3 cellular contexts compared by ENCODE assay signal in genomic region chr4:83208371-83208770, GRCh38.
TF ChIP-seq lines count a peak whose summit lies in the region.

No MANE protein-coding gene starts in this region.

TF ChIP-seq in A549, 52 proteins besides CTCF, POLR2A, EP300 and RAD21:
- no peak for TF ChIP-seq HDAC2 (IDR thresholded peaks at IDR 0.05)
- TF ChIP-seq TFCP2L1 (CRISPR knock-in tag; IDR thresholded peaks at IDR 0.05) = no peak
- no peak for TF ChIP-seq CHD2 (IDR thresholded peaks at IDR 0.05; ENCODE audit: low read length, partially characterized antibody)
- no peak for TF ChIP-seq TP53 (CRISPR knock-in tag; IDR thresholded peaks at IDR 0.05)
- no peak for TF ChIP-seq JUN (IDR thresholded peaks at IDR 0.05)
TF ChIP-seq in A549: peak in this region for 0.

TF ChIP-seq in IMR-90, 13 proteins besides CTCF, POLR2A, EP300 and RAD21:
- TF ChIP-seq BHLHE40 (IDR thresholded peaks at IDR 0.05; ENCODE audit: low read depth, low read length) (no peak), MAZ (IDR thresholded peaks at IDR 0.05; ENCODE audit: borderline replicate concordance, low read depth, low read length) (no peak), MAFK (IDR thresholded peaks at IDR 0.05; ENCODE audit: low read depth, low read length) (no peak), NFE2L2 (IDR thresholded peaks at IDR 0.05; ENCODE audit: low read depth, low read length) (no peak), MXI1 (IDR thresholded peaks at IDR 0.05; ENCODE audit: borderline replicate concordance, low read depth, low read length) (no peak), RFX5 (IDR thresholded peaks at IDR 0.05; ENCODE audit: low read depth, low read length) (no peak), SMC3 (IDR thresholded peaks at IDR 0.05; ENCODE audit: low read depth, low read length) (no peak), RCOR1 (IDR thresholded peaks at IDR 0.05; ENCODE audit: insufficient replicate concordance, low read length) (no peak), CHD1 (IDR thresholded peaks at IDR 0.05; ENCODE audit: low read depth, low read length) (no peak), CEBPB (IDR thresholded peaks at IDR 0.05; ENCODE audit: low read depth, low read length) (no peak), FOS (IDR thresholded peaks at IDR 0.05; ENCODE audit: low read depth, low read length) (no peak)
- TF ChIP-seq, protein P1, sequence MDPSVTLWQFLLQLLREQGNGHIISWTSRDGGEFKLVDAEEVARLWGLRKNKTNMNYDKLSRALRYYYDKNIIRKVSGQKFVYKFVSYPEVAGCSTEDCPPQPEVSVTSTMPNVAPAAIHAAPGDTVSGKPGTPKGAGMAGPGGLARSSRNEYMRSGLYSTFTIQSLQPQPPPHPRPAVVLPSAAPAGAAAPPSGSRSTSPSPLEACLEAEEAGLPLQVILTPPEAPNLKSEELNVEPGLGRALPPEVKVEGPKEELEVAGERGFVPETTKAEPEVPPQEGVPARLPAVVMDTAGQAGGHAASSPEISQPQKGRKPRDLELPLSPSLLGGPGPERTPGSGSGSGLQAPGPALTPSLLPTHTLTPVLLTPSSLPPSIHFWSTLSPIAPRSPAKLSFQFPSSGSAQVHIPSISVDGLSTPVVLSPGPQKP (IDR thresholded peaks at IDR 0.05; ENCODE audit: borderline replicate concordance, low read depth, low read length) = no peak
- TF ChIP-seq, protein P2, sequence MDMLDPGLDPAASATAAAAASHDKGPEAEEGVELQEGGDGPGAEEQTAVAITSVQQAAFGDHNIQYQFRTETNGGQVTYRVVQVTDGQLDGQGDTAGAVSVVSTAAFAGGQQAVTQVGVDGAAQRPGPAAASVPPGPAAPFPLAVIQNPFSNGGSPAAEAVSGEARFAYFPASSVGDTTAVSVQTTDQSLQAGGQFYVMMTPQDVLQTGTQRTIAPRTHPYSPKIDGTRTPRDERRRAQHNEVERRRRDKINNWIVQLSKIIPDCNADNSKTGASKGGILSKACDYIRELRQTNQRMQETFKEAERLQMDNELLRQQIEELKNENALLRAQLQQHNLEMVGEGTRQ (IDR thresholded peaks at IDR 0.05; ENCODE audit: low read depth, low read length) = no peak
TF ChIP-seq in IMR-90: peak in this region for 0.

TF ChIP-seq in endothelial cell of umbilical vein, 7 proteins besides CTCF, POLR2A, EP300 and RAD21:
- TF ChIP-seq GATA2 (IDR thresholded peaks at IDR 0.05; ENCODE audit: insufficient read depth, insufficient read length, low read depth, low read length) = no peak
- no peak for TF ChIP-seq POLR2AphosphoS5 (IDR thresholded peaks at IDR 0.05; ENCODE audit: insufficient read depth, low read depth, low read length)
- no peak for TF ChIP-seq JUN (IDR thresholded peaks at IDR 0.05; ENCODE audit: borderline replicate concordance, insufficient read depth, insufficient read length, low read depth)
- no peak for TF ChIP-seq MAX (IDR thresholded peaks at IDR 0.05; ENCODE audit: insufficient read depth, insufficient read length)
- no peak for TF ChIP-seq MYC (IDR thresholded peaks at IDR 0.05; ENCODE audit: low read depth, low read length)
- no peak for TF ChIP-seq EZH2 (IDR thresholded peaks at IDR 0.05; ENCODE audit: borderline replicate concordance, low read depth, low read length, severe bottlenecking)
